In genomic region chr1:51976831-51977602, GRCh38 we compare ENCODE assay signal across 1 cellular context.
TF ChIP-seq lines count a peak whose summit lies in the region.

No MANE protein-coding gene starts in this region.

TF ChIP-seq in HepG2, 621 proteins besides CTCF, POLR2A, EP300 and RAD21 (continued from another document and continues in another):
- TF ChIP-seq TFE3 (CRISPR knock-in tag; IDR thresholded peaks at IDR 0.05) = peak; percentile 41; the same call in 1 of the 2 replicates
- no peak for TF ChIP-seq PRPF4 (IDR thresholded peaks at IDR 0.05; ENCODE audit: low read depth, low read length, poor library complexity, severe bottlenecking)
- TF ChIP-seq POLR2AphosphoS2 (IDR thresholded peaks at IDR 0.05; ENCODE audit: low read depth, low read length) = no peak
- TF ChIP-seq IKZF5 (CRISPR knock-in tag; IDR thresholded peaks at IDR 0.05) = peak; percentile 33; the same call in 1 of the 2 replicates
- TF ChIP-seq PAWR (CRISPR knock-in tag; IDR thresholded peaks at IDR 0.05; ENCODE audit: borderline replicate concordance) = no peak
- no peak for TF ChIP-seq STAG1 (CRISPR knock-in tag; IDR thresholded peaks at IDR 0.05)
- TF ChIP-seq, protein P1, sequence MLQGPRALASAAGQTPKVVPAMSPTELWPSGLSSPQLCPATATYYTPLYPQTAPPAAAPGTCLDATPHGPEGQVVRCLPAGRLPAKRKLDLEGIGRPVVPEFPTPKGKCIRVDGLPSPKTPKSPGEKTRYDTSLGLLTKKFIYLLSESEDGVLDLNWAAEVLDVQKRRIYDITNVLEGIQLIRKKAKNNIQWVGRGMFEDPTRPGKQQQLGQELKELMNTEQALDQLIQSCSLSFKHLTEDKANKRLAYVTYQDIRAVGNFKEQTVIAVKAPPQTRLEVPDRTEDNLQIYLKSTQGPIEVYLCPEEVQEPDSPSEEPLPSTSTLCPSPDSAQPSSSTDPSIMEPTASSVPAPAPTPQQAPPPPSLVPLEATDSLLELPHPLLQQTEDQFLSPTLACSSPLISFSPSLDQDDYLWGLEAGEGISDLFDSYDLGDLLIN (CRISPR knock-in tag; IDR thresholded peaks at IDR 0.05; ENCODE audit: borderline replicate concordance) = no peak
- TF ChIP-seq FUBP1 (CRISPR knock-in tag; IDR thresholded peaks at IDR 0.05; ENCODE audit: borderline replicate concordance) = no peak
- no peak for TF ChIP-seq ZNF296 (CRISPR knock-in tag; conservative IDR thresholded peaks at IDR 0.05)
- TF ChIP-seq ZNF552 (CRISPR knock-in tag; IDR thresholded peaks at IDR 0.05; ENCODE audit: borderline replicate concordance) = no peak
- TF ChIP-seq SIX1 (CRISPR knock-in tag; IDR thresholded peaks at IDR 0.05; ENCODE audit: borderline replicate concordance) = peak; percentile 49; the same call in 1 of the 2 replicates
- no peak for TF ChIP-seq ZNF850 (CRISPR knock-in tag; conservative IDR thresholded peaks at IDR 0.05)
- no peak for TF ChIP-seq ISX (CRISPR knock-in tag; conservative IDR thresholded peaks at IDR 0.05)
- TF ChIP-seq ZNF232 (CRISPR knock-in tag; IDR thresholded peaks at IDR 0.05; ENCODE audit: borderline replicate concordance) = no peak
- peak; percentile 30; the same call in 1 of the 2 replicates for TF ChIP-seq PATZ1 (CRISPR knock-in tag; IDR thresholded peaks at IDR 0.05)
- TF ChIP-seq ATF2 (CRISPR knock-in tag; IDR thresholded peaks at IDR 0.05) = peak; percentile 45; the same call in 1 of the 2 replicates
- TF ChIP-seq MEF2D (CRISPR knock-in tag; IDR thresholded peaks at IDR 0.05) = peak; percentile 82; the same call in 1 of the 2 replicates
- no peak for TF ChIP-seq HOXA7 (CRISPR knock-in tag; IDR thresholded peaks at IDR 0.05)
- TF ChIP-seq ELF1 (CRISPR knock-in tag; IDR thresholded peaks at IDR 0.05) = no peak
- TF ChIP-seq PLRG1 (conservative IDR thresholded peaks at IDR 0.05) = no peak
- peak; percentile 89 for TF ChIP-seq RARA (CRISPR knock-in tag; IDR thresholded peaks at IDR 0.05)
- no peak for TF ChIP-seq ZNF253 (CRISPR knock-in tag; IDR thresholded peaks at IDR 0.05; ENCODE audit: borderline replicate concordance)
- TF ChIP-seq RCOR2 (CRISPR knock-in tag; IDR thresholded peaks at IDR 0.05) = peak; percentile 88
- no peak for TF ChIP-seq ZNF543 (CRISPR knock-in tag; IDR thresholded peaks at IDR 0.05)
- no peak for TF ChIP-seq AHR (CRISPR knock-in tag; IDR thresholded peaks at IDR 0.05)
- TF ChIP-seq, protein P2, sequence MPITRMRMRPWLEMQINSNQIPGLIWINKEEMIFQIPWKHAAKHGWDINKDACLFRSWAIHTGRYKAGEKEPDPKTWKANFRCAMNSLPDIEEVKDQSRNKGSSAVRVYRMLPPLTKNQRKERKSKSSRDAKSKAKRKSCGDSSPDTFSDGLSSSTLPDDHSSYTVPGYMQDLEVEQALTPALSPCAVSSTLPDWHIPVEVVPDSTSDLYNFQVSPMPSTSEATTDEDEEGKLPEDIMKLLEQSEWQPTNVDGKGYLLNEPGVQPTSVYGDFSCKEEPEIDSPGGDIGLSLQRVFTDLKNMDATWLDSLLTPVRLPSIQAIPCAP (CRISPR knock-in tag; IDR thresholded peaks at IDR 0.05; ENCODE audit: low read depth) = no peak
- TF ChIP-seq JUND (CRISPR knock-in tag; IDR thresholded peaks at IDR 0.05) = peak; percentile 90
- TF ChIP-seq, protein P3, sequence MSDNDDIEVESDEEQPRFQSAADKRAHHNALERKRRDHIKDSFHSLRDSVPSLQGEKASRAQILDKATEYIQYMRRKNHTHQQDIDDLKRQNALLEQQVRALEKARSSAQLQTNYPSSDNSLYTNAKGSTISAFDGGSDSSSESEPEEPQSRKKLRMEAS (IDR thresholded peaks at IDR 0.05) = peak; percentile 25; the same call in 1 of the 2 replicates
- TF ChIP-seq MIXL1 (CRISPR knock-in tag; IDR thresholded peaks at IDR 0.05) = 0 out of 2 replicates have a peak, but pooled peaks have one; percentile 18
- TF ChIP-seq, protein P4, sequence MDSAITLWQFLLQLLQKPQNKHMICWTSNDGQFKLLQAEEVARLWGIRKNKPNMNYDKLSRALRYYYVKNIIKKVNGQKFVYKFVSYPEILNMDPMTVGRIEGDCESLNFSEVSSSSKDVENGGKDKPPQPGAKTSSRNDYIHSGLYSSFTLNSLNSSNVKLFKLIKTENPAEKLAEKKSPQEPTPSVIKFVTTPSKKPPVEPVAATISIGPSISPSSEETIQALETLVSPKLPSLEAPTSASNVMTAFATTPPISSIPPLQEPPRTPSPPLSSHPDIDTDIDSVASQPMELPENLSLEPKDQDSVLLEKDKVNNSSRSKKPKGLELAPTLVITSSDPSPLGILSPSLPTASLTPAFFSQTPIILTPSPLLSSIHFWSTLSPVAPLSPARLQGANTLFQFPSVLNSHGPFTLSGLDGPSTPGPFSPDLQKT (CRISPR knock-in tag; IDR thresholded peaks at IDR 0.05; ENCODE audit: borderline replicate concordance) = no peak
- TF ChIP-seq HCFC1 (IDR thresholded peaks at IDR 0.05; ENCODE audit: low read depth, low read length) = no peak
- no peak for TF ChIP-seq ZNF75D (CRISPR knock-in tag; IDR thresholded peaks at IDR 0.05; ENCODE audit: borderline replicate concordance)
- TF ChIP-seq ZMYM2 (CRISPR knock-in tag; IDR thresholded peaks at IDR 0.05) = no peak
- TF ChIP-seq GTF2F1 (IDR thresholded peaks at IDR 0.05; ENCODE audit: low read length) = no peak
- no peak for TF ChIP-seq ZKSCAN8 (CRISPR knock-in tag; IDR thresholded peaks at IDR 0.05; ENCODE audit: borderline replicate concordance)
- no peak for TF ChIP-seq HNRNPLL (IDR thresholded peaks at IDR 0.05; ENCODE audit: low read depth, low read length, poor library complexity, severe bottlenecking)
- no peak for TF ChIP-seq ZNF800 (CRISPR knock-in tag; IDR thresholded peaks at IDR 0.05)
- TF ChIP-seq TARDBP (CRISPR knock-in tag; IDR thresholded peaks at IDR 0.05) = peak; percentile 54; the same call in 1 of the 2 replicates
- peak; percentile 60; the same call in 1 of the 2 replicates for TF ChIP-seq ISL2 (CRISPR knock-in tag; IDR thresholded peaks at IDR 0.05)
- no peak for TF ChIP-seq MED8 (CRISPR knock-in tag; IDR thresholded peaks at IDR 0.05; ENCODE audit: insufficient replicate concordance)
- TF ChIP-seq ZNF792 (CRISPR knock-in tag; IDR thresholded peaks at IDR 0.05) = 0 out of 2 replicates have a peak, but pooled peaks have one; percentile 43
- no peak for TF ChIP-seq ZFP62 (CRISPR knock-in tag; IDR thresholded peaks at IDR 0.05)
- 0 out of 2 replicates have a peak, but pooled peaks have one; percentile 45 for TF ChIP-seq KDM6A (CRISPR knock-in tag; IDR thresholded peaks at IDR 0.05; ENCODE audit: low read depth)
- peak; percentile 46; the same call in 1 of the 2 replicates for TF ChIP-seq ZNF614 (CRISPR knock-in tag; IDR thresholded peaks at IDR 0.05; ENCODE audit: borderline replicate concordance)
- peak; percentile 25; the same call in 1 of the 2 replicates for TF ChIP-seq CBX5 (CRISPR knock-in tag; IDR thresholded peaks at IDR 0.05; ENCODE audit: borderline replicate concordance)
- no peak for TF ChIP-seq ZNF749 (CRISPR knock-in tag; IDR thresholded peaks at IDR 0.05; ENCODE audit: borderline replicate concordance)
- no peak for TF ChIP-seq SATB2 (CRISPR knock-in tag; IDR thresholded peaks at IDR 0.05)
- TF ChIP-seq PHF20 (CRISPR knock-in tag; IDR thresholded peaks at IDR 0.05) = no peak
- TF ChIP-seq ZBTB49 (CRISPR knock-in tag; IDR thresholded peaks at IDR 0.05; ENCODE audit: borderline replicate concordance) = no peak
